17 cellular contexts compared by ENCODE assay signal in the genomic region with DNA sequence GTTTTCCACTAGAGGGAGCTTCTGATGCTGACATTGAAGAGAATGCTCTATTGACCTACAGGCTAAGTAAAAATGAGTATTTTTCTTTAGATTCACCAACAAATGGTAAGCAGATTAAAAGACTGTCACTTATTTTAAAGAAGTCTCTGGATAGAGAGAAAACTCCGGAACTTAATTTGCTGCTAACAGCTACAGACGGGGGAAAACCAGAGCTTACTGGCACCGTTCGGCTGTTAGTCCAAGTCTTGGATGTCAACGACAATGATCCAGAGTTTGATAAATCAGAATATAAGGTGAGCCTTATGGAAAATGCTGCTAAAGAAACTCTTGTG. TPM values are rescaled to one million over a fixed set of nuclear protein-coding genes. Genes with fewer than 3 reads are reported as not detected.
DNase-seq lines count a peak whose midpoint lies in the region; ATAC-seq and TF ChIP-seq lines count a peak whose summit lies in the region.
"Had no signal": no experiment of that assay in that cellular context is flagged by ENCODE, and none has a peak within 500 bp of the region (broad histone marks: within the 10 kb centered on the region; RNA-seq: fewer than 3 reads in every experiment).

No MANE protein-coding gene starts in this region.

- no peak overlapping the region for H3K27ac Mint-ChIP-seq in osteocyte (ENCODE audit: unreplicated experiment)

- peaks cover 4% of the 10 kb centered on the region for H3K9me3 Mint-ChIP-seq in osteocyte (ENCODE audit: unreplicated experiment)

- TF ChIP-seq EP300 in esophagus muscularis mucosa (IDR thresholded peaks at IDR 0.05) = no peak

- peaks cover 0 to 52% (median 2%) of the 10 kb centered on the region in 4 donors for H3K27me3 ChIP-seq in esophagus muscularis mucosa
- H3K27me3 ChIP-seq: transverse colon had no signal

- no peak for TF ChIP-seq CTCF in esophagus muscularis mucosa (IDR thresholded peaks at IDR 0.05)
- peak; percentile 64 for TF ChIP-seq CTCF in osteocyte (IDR thresholded peaks at IDR 0.05)

- H3K27ac ChIP-seq in esophagus muscularis mucosa (replicated peaks in 1 of 4) = no peak overlapping the region
- H3K27ac ChIP-seq: 22Rv1, GM23248, neutrophil, transverse colon had no signal

- no peak for TF ChIP-seq POLR2A in esophagus muscularis mucosa (IDR thresholded peaks at IDR 0.05; ENCODE audit: low read depth)

- no peaks in the 10 kb centered on the region for H3K36me3 ChIP-seq in esophagus muscularis mucosa
- H3K36me3 ChIP-seq: neutrophil, transverse colon had no signal

- 64% methylated on average over 5 of the region's 5 CpGs for WGBS in esophagus muscularis mucosa

- peaks cover 0 to 45% (median 17%) of the 10 kb centered on the region in 4 donors for H3K9me3 ChIP-seq in esophagus muscularis mucosa

- H3K4me3 ChIP-seq in esophagus muscularis mucosa = peak overlapping the region in 3 of 4 donors; percentile 28 to 32 (median 32)
- H3K4me3 ChIP-seq: GM23248, transverse colon had no signal

- intact Hi-C loops in esophagus muscularis mucosa (cut with DNase I) = no loop called here

- H3K4me3 Mint-ChIP-seq in osteocyte (ENCODE audit: unreplicated experiment) = peak overlapping the region; percentile 80

- peaks cover 6% of the 10 kb centered on the region for H3K4me1 Mint-ChIP-seq in osteocyte (ENCODE audit: unreplicated experiment)

- no peak for ATAC-seq in GM18907 (IDR thresholded peaks at IDR 0.05; ENCODE audit: unreplicated experiment)

- no peaks in the 10 kb centered on the region for H3K4me1 ChIP-seq in esophagus muscularis mucosa
- H3K4me1 ChIP-seq: transverse colon had no signal

- peaks cover 6% of the 10 kb centered on the region for H3K36me3 Mint-ChIP-seq in osteocyte (ENCODE audit: unreplicated experiment)

- H3K27me3 Mint-ChIP-seq in osteocyte (ENCODE audit: unreplicated experiment) = no peaks in the 10 kb centered on the region

- DNase-seq in NCI-H1092 treated with DMSO at 0.1 percent for 48 hours (lab: John Stamatoyannopoulos, UW) (peak; percentile 47), NCI-H1092 (lab: John Stamatoyannopoulos, UW) (no peak), NCI-H2107 treated with DMSO at 0.1 percent for 48 hours (lab: John Stamatoyannopoulos, UW; ENCODE audit: unreplicated experiment) (peak; percentile 61), esophagus muscularis mucosa (ENCODE audit: extremely low spot score) (no peak), osteocyte (ENCODE audit: extremely low spot score, unreplicated experiment) (no peak), midbrain (lab: John Stamatoyannopoulos, UW) (no peak)
- DNase-seq in activated effector memory CD4-positive, alpha-beta T cell treated with Interleukin-2 at 50 U/mL for 16 hours = no peak
- DNase-seq: activated naive CD4-positive, alpha-beta T cell treated with anti-CD3 and anti-CD28 coated beads, Interleukin-2, amount 50 U/mL, for 16 hours; GM23248; NCI-H187 treated with DMSO at 0.1 percent for 48 hours; transverse colon had no signal

RNA-seq across cellular contexts. Expression of a gene that starts 0.8 kb away (rescaled TPM):
- under 1 TPM; 0.17 to 0.69 (median 0.34) TPM for total RNA-seq in esophagus muscularis mucosa
- 7.2 and 8.2 TPM in 2 replicates for total RNA-seq in osteocyte
- total RNA-seq: activated CD8-positive, alpha-beta memory T cell treated with anti-CD3 and anti-CD28 coated beads for 36 hours; GM23248; HT1080; T-helper 2 cell treated with Interferon-gamma antibody and Interleukin-4, amounts not matched to agents 100 ng/mL and 5 ng/mL, for 36 hours had no signal

RNA-seq across cellular contexts. Expression of a gene that starts 5.6 kb away (rescaled TPM):
- total RNA-seq in esophagus muscularis mucosa = 1 to 10 TPM in 3 of 4 donors, under 1 TPM in 1; 0.66 to 4.8 (median 2.5) TPM
- total RNA-seq in osteocyte = 9.1 and 12.4 TPM in 2 replicates
- total RNA-seq: activated CD8-positive, alpha-beta memory T cell treated with anti-CD3 and anti-CD28 coated beads for 36 hours; GM23248; HT1080; T-helper 2 cell treated with Interferon-gamma antibody and Interleukin-4, amounts not matched to agents 100 ng/mL and 5 ng/mL, for 36 hours had no signal

RNA-seq across cellular contexts. Expression of a gene that starts 12.4 kb away (rescaled TPM):
- total RNA-seq in esophagus muscularis mucosa (1 to 10 TPM in 1 of 4 donors, under 1 TPM in 3; 0.39 to 2.1 (median 0.76) TPM), osteocyte (1.5 and 1.7 TPM in 2 replicates)
- total RNA-seq: activated CD8-positive, alpha-beta memory T cell treated with anti-CD3 and anti-CD28 coated beads for 36 hours; GM23248; HT1080; T-helper 2 cell treated with Interferon-gamma antibody and Interleukin-4, amounts not matched to agents 100 ng/mL and 5 ng/mL, for 36 hours had no signal

RNA-seq across cellular contexts. Expression of a gene that starts 13.8 kb away (rescaled TPM):
- total RNA-seq in esophagus muscularis mucosa (1 to 10 TPM in 2 of 4 donors, under 1 TPM in 2; 0.33 to 1.6 (median 1.0) TPM), osteocyte (6.0 and 6.1 TPM in 2 replicates)
- total RNA-seq: activated CD8-positive, alpha-beta memory T cell treated with anti-CD3 and anti-CD28 coated beads for 36 hours; HT1080; T-helper 2 cell treated with Interferon-gamma antibody and Interleukin-4, amounts not matched to agents 100 ng/mL and 5 ng/mL, for 36 hours had no signal

RNA-seq across cellular contexts. Expression of a gene that starts 21.3 kb away (rescaled TPM):
- total RNA-seq in esophagus muscularis mucosa = under 1 TPM; under 0.01 to 0.42 (median 0.15) TPM
- 1.7 and 1.8 TPM in 2 replicates for total RNA-seq in osteocyte
- total RNA-seq: activated CD8-positive, alpha-beta memory T cell treated with anti-CD3 and anti-CD28 coated beads for 36 hours; GM23248; HT1080; T-helper 2 cell treated with Interferon-gamma antibody and Interleukin-4, amounts not matched to agents 100 ng/mL and 5 ng/mL, for 36 hours had no signal

Comparison
In these comparisons a context has a peak if more than half of its experiments do, and no peak if none do; other contexts are left out.
1. DNase-seq: peak in NCI-H1092 treated with DMSO at 0.1 percent for 48 hours (single experiment) and NCI-H2107 treated with DMSO at 0.1 percent for 48 hours (single experiment); none in NCI-H1092 (single experiment), esophagus muscularis mucosa (single experiment), osteocyte (single experiment), midbrain (single experiment) and activated effector memory CD4-positive, alpha-beta T cell treated with Interleukin-2 at 50 U/mL for 16 hours (single experiment).